8 cellular contexts compared by ENCODE assay signal in genomic region chr14:50335989-50336391, GRCh38. TPM values are rescaled to one million over a fixed set of nuclear protein-coding genes. Genes with fewer than 3 reads are reported as not detected.
DNase-seq lines count a peak whose midpoint lies in the region; ATAC-seq, FAIRE-seq and TF ChIP-seq lines count a peak whose summit lies in the region.

No MANE protein-coding gene starts in this region.

- TF ChIP-seq EP300 in upper lobe of left lung (IDR thresholded peaks at IDR 0.05): peak in 2 of 4 donors; percentile 13 to 38

- no peak for FAIRE-seq in D721Med (lab: Jason Lieb, UNC)

- no peak for TF ChIP-seq POLR2A in upper lobe of left lung (IDR thresholded peaks at IDR 0.05)

- ATAC-seq in upper lobe of left lung (ENCODE audit: low FRiP score in 2 of 2): peak in 1 of 2 donors; percentile 69
- no peak for ATAC-seq in GM18868 (IDR thresholded peaks at IDR 0.05; ENCODE audit: unreplicated experiment)

- H3K27ac ChIP-seq in KOPT-K1 (ENCODE audit: low read depth, low read length, poor library complexity, severe bottlenecking) (peak overlapping the region; percentile 52), upper lobe of left lung (peak overlapping the region; percentile 37 to 86 (median 71))

- peak overlapping the region in 1 of 4 donors; percentile 10 for H3K4me3 ChIP-seq in upper lobe of left lung

- peak; percentile 27 for DNase-seq in D721Med (ENCODE audit: insufficient read length, low spot score)
- DNase-seq in cerebellar cortex (ENCODE audit: low spot score): peak; percentile 53
- DNase-seq in medulla oblongata (ENCODE audit: extremely low spot score): peak; percentile 58
- DNase-seq in upper lobe of left lung: peak in 1 of 2 donors; percentile 29
- no peak for DNase-seq in amniotic stem cell (lab: John Stamatoyannopoulos, UW)
- DNase-seq in hepatic stellate cell (ENCODE audit: low spot score): no peak

- WGBS in upper lobe of left lung, 2 donors: 16 to 36% methylated on average over 6 of the region's 6 CpGs

- no peaks in the 10 kb centered on the region for H3K27me3 ChIP-seq in upper lobe of left lung

- TF ChIP-seq CTCF in D721Med (IDR thresholded peaks at IDR 0.05; ENCODE audit: insufficient read depth, missing control alignments): no peak
- TF ChIP-seq CTCF in upper lobe of left lung (IDR thresholded peaks at IDR 0.05): no peak

- H3K36me3 ChIP-seq in KOPT-K1 (ENCODE audit: insufficient read depth, low read length): peaks cover 21% of the 10 kb centered on the region
- H3K36me3 ChIP-seq in upper lobe of left lung: peaks cover 0 to 5% (median 2%) of the 10 kb centered on the region in 4 donors

- peaks cover 10 to 43% (median 28%) of the 10 kb centered on the region in 4 donors for H3K4me1 ChIP-seq in upper lobe of left lung

- H3K9me3 ChIP-seq in KOPT-K1 (ENCODE audit: insufficient read depth, low read length, poor library complexity, severe bottlenecking) (no peaks in the 10 kb centered on the region), upper lobe of left lung (no peaks in the 10 kb centered on the region)

RNA-seq across cellular contexts. Expression of gene DMAC2L, which starts 23.9 kb away (rescaled TPM):
- 10 to 100 TPM; 13.5 to 23.7 (median 21.6) TPM for total RNA-seq in upper lobe of left lung

RNA-seq across cellular contexts. Expression of gene L2HGDH, which starts 24.0 kb away (rescaled TPM):
- 10 to 100 TPM in 1 of 6 donors, 1 to 10 TPM in 5; 1.1 to 10.1 (median 4.6) TPM for total RNA-seq in upper lobe of left lung

Comparison
In these comparisons a context has a peak if more than half of its experiments do, and no peak if none do; other contexts are left out.
1. DNase-seq: peak in D721Med (single experiment), cerebellar cortex (single experiment) and medulla oblongata (single experiment); none in amniotic stem cell (single experiment) and hepatic stellate cell (single experiment).